ENCODE assay signal across 15 cellular contexts in the genomic region with DNA sequence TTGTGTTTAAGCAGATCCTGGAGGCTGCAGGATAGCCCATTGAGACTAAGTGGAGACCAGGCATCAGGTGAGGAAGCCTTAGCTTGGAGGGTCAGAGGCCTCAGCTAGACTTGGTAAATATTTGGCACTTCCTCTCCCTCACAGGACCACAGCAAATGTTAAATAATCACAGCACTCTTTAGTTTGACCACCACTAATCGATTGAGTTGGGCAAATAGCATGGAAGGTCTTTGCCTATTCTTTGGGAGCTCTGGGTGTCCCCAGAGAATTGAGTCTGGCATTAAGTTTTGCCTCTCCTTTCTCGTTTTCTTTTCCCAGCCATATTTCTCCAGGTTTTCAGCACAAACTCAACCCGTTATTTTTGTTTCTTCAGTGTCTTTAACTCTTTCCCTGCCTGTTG.
"Had no signal": no experiment of that assay in that cellular context is flagged by ENCODE, and none has a peak within 500 bp of the region (broad histone marks: within the 10 kb centered on the region; RNA-seq: fewer than 3 reads in every experiment).

No MANE protein-coding gene starts in this region.

- H3K9me3 ChIP-seq: gastroesophageal sphincter, prostate gland, right lobe of liver, thoracic aorta had no signal

- H3K36me3 ChIP-seq: gastroesophageal sphincter, prostate gland, right lobe of liver, thoracic aorta had no signal

- H3K27me3 ChIP-seq: gastroesophageal sphincter, hepatocyte, right lobe of liver had no signal

- H3K27ac Mint-ChIP-seq: activated B cell treated with CpG ODN at 0.5 μM for 24 hours; activated naive CD4-positive, alpha-beta T cell treated with anti-CD3 and anti-CD28 coated beads, Interleukin-2, amount 50 U/mL, for 72 hours; naive thymus-derived CD4-positive, alpha-beta T cell had no signal

- H3K4me3 ChIP-seq: gastroesophageal sphincter, hepatocyte, lung, prostate gland, right lobe of liver, thoracic aorta had no signal

- DNase-seq: activated B cell treated with CpG ODN at 0.5 μM for 24 hours; activated CD4-positive, alpha-beta T cell treated with anti-CD3 and anti-CD28 coated beads, Interleukin-2, amount 10 ng/mL, durations not matched to agents 24 days and 14 days; activated T-cell treated with anti-CD3 and anti-CD28 coated beads for 4 hours; aorta; effector CD4-positive, alpha-beta T cell; naive thymus-derived CD4-positive, alpha-beta T cell; right lobe of liver; stimulated activated naive CD4-positive, alpha-beta T cell treated with Interleukin-2 at 50 U/mL for 16 hours; T-helper 2 cell had no signal

- H3K4me3 Mint-ChIP-seq: activated B cell treated with CpG ODN at 0.5 μM for 24 hours; activated CD4-positive, alpha-beta T cell treated with anti-CD3 and anti-CD28 coated beads, Interleukin-2, amount 10 ng/mL, durations not matched to agents 24 days and 14 days; naive thymus-derived CD4-positive, alpha-beta T cell had no signal

- H3K27ac ChIP-seq: hepatocyte, prostate gland had no signal

- H3K9me3 Mint-ChIP-seq: activated B cell treated with CpG ODN at 0.5 μM for 24 hours; activated CD4-positive, alpha-beta T cell treated with anti-CD3 and anti-CD28 coated beads, Interleukin-2, amount 10 ng/mL, durations not matched to agents 24 days and 14 days; activated naive CD4-positive, alpha-beta T cell treated with anti-CD3 and anti-CD28 coated beads, Interleukin-2, amount 50 U/mL, for 72 hours; naive thymus-derived CD4-positive, alpha-beta T cell had no signal

- H3K27me3 Mint-ChIP-seq: activated B cell treated with CpG ODN at 0.5 μM for 24 hours; activated CD4-positive, alpha-beta T cell treated with anti-CD3 and anti-CD28 coated beads, Interleukin-2, amount 10 ng/mL, durations not matched to agents 24 days and 14 days; naive thymus-derived CD4-positive, alpha-beta T cell had no signal
